8 cellular contexts compared by ENCODE assay signal in the genomic region with DNA sequence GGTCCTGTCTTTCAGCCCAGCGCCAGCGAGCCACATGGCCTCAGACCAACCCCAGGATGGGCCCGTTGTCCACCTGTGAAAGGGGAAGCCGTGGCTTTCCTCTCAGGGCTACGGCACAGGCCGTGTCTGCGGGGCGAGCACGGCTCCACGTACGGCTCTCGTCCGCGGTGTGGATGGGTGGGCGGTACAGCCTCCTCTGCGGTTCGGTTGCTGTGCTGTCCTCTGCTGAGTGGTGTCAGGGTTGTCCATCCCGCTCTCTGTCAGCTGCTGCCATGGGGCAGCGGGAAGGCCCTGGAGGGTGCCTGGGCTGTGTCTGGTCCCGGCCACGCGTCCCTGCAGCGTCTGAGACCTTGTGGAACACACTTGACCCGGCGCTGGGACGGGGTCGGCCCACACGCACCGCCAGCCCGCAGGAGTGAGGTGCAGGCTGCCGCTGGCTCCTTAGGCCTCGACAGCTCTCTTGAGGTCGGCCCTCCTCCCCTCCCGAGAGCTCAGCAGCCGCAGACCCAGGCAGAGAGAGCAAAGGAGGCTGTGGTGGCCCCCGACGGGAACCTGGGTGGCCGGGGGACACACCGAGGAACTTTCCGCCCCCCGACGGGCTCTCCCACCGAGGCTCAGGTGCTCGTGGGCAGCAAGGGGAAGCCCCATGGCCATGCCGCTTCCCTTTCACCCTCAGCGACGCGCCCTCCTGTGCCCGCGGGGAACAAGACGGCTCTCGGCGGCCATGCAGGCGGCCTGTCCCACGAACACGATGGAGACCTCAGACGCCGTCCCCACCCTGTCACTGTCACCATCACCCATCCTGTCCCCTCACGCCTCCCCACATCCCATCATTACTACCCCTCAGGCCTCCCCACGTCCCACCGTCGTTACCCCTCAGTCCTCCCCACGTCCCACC.
DNase-seq lines count a peak whose midpoint lies in the region; ATAC-seq and TF ChIP-seq lines count a peak whose summit lies in the region.
"Had no signal": no experiment of that assay in that cellular context is flagged by ENCODE, and none has a peak within 500 bp of the region (broad histone marks: within the 10 kb centered on the region; RNA-seq: fewer than 3 reads in every experiment).

No MANE protein-coding gene starts in this region.

- TF ChIP-seq CTCF in osteoblast (IDR thresholded peaks at IDR 0.05; ENCODE audit: extremely low read depth, low read depth, low read length): no peak

- no peak overlapping the region for H3K4me3 ChIP-seq in osteoblast (ENCODE audit: insufficient read depth, low read length)
- H3K4me3 ChIP-seq: suprapubic skin had no signal

- no peaks in the 10 kb centered on the region for H4K20me1 ChIP-seq in osteoblast (ENCODE audit: insufficient read depth, low read length)

- H3K36me3 ChIP-seq in osteoblast (ENCODE audit: insufficient read depth, low read length): no peaks in the 10 kb centered on the region

- no peaks in the 10 kb centered on the region for H3K79me2 ChIP-seq in osteoblast (ENCODE audit: insufficient read depth, low read length)

- no peaks in the 10 kb centered on the region for H3K9me3 ChIP-seq in osteoblast (ENCODE audit: low read depth, low read length)
- H3K9me3 ChIP-seq: suprapubic skin had no signal

- H3K27ac ChIP-seq in osteoblast (ENCODE audit: low read depth, low read length): no peak overlapping the region
- H3K27ac ChIP-seq: suprapubic skin had no signal

- H2AFZ ChIP-seq in osteoblast (ENCODE audit: low read length): no peak overlapping the region

- H3K27me3 ChIP-seq in osteoblast (ENCODE audit: insufficient read depth, low read length): no peaks in the 10 kb centered on the region
- H3K27me3 ChIP-seq: suprapubic skin had no signal

- no peaks in the 10 kb centered on the region for H3K4me1 ChIP-seq in osteoblast (ENCODE audit: insufficient read depth, low read length)

- no peak overlapping the region for H3K4me2 ChIP-seq in osteoblast (ENCODE audit: insufficient read depth, low read length)

- ATAC-seq in GM19463 (IDR thresholded peaks at IDR 0.05; ENCODE audit: unreplicated experiment) (peak; percentile 26), HG03378 (IDR thresholded peaks at IDR 0.05; ENCODE audit: unreplicated experiment) (peak; percentile 26)

- peak; percentile 20 for DNase-seq in activated CD8-positive, alpha-beta memory T cell treated with anti-CD3 and anti-CD28 coated beads, Interleukin-2, amount 50 U/mL, for 24 hours (ENCODE audit: extremely low read depth)
- DNase-seq in osteoblast (ENCODE audit: insufficient read length, low spot score, missing footprints) (peak; percentile 76), RPMI8226 (no peak), GF-D8 (lab: John Stamatoyannopoulos, UW) (no peak), D341Med (ENCODE audit: low spot score) (no peak)

Comparison
In these comparisons a context has a peak if more than half of its experiments do, and no peak if none do; other contexts are left out.
1. DNase-seq: peak in activated CD8-positive, alpha-beta memory T cell treated with anti-CD3 and anti-CD28 coated beads, Interleukin-2, amount 50 U/mL, for 24 hours (single experiment) and osteoblast (single experiment); none in RPMI8226 (single experiment), GF-D8 (single experiment) and D341Med (single experiment).